In the genomic region with DNA sequence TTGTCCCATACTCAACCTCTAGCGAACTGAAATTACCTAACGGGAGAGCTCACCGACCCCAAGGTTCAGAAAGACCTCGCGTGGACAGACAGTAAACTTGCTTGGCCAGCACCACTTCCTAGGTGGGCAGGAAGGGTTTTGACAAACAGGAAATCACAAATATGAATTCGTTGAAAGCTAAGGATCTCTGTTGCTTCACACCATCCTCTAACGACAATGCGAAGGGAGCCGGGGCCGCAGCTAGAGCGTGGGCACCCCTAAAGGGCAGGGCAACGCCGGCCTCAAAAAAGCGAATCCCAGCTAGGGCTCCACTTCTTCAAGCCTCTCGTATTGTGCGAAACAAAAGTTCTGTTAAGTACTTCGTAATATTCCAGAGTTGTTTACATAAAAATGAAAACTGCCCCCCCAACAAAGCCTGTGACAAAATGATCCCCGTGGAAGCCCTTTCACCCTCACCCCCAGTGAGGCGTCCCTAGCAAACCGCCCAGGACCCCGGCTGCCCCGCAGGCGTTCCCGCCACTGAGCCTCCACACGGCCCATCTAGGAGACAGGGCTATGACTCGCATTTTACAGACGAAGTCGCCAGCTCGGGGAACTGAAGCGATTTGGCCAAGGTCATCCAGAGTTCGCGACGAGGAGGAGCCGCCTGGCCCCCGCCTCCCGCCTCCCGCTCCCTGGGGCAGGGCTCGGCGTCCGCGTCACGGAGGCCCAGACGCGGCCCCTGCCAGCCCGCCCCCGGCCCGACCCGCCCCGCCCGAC, we compare ENCODE assay signal across 8 cellular contexts. TPM values are rescaled to one million over a fixed set of nuclear protein-coding genes. Genes with fewer than 3 reads are reported as not detected.
DNase-seq lines count a peak whose midpoint lies in the region; ATAC-seq lines count a peak whose summit lies in the region.

No MANE protein-coding gene starts in this region.

- no peaks in the 10 kb centered on the region for H3K9me3 ChIP-seq in endocrine pancreas (ENCODE audit: control insufficient read depth, low read length)
- H3K9me3 ChIP-seq in mesodermal cell (ENCODE audit: control insufficient read depth, low read length), result no peaks in the 10 kb centered on the region

- WGBS in mesodermal cell (ENCODE audit: insufficient coverage in 2 of 2), 2 experiments, result 3% methylated on average over 26 to 38 of the region's 50 CpGs

- DNase-seq in AG08395 (ENCODE audit: low spot score) (peak; percentile 87), NCI-H69 (lab: John Stamatoyannopoulos, UW) (peak; percentile 73)
- peak; percentile 42 to 69 (median 52) for DNase-seq in activated CD8-positive, alpha-beta memory T cell treated with anti-CD3 and anti-CD28 coated beads for 48 hours (ENCODE audit: low read depth in 2 of 3, low spot score in 2 of 3)
- peak; percentile 61 for DNase-seq in stimulated activated CD8-positive, alpha-beta memory T cell treated with anti-CD3 and anti-CD28 coated beads, Interleukin-15, amount 100 ng/mL, for 24 hours (ENCODE audit: low read depth)

- peak overlapping the region; percentile 79 for H3K4me3 ChIP-seq in endocrine pancreas (ENCODE audit: control insufficient read depth, insufficient read depth, low read length)
- peak overlapping the region; percentile 75 for H3K4me3 ChIP-seq in mesodermal cell (ENCODE audit: extremely low read depth, insufficient read depth, low read length, poor library complexity, severe bottlenecking)

- H3K9ac ChIP-seq in endocrine pancreas (ENCODE audit: control insufficient read depth, insufficient read depth, low read length), result peak overlapping the region; percentile 82

- H3K27ac ChIP-seq in mesodermal cell (ENCODE audit: low read depth, low read length, severe bottlenecking), result peak overlapping the region; percentile 81

- peak; percentile 74 for ATAC-seq in GM18867 (IDR thresholded peaks at IDR 0.05; ENCODE audit: unreplicated experiment)
- ATAC-seq in HG03108 (IDR thresholded peaks at IDR 0.05; ENCODE audit: unreplicated experiment), result peak; percentile 74

- peaks cover 6% of the 10 kb centered on the region for H3K4me1 ChIP-seq in endocrine pancreas (ENCODE audit: control insufficient read depth, insufficient read depth, low read length)
- peaks cover 9% of the 10 kb centered on the region for H3K4me1 ChIP-seq in mesodermal cell (ENCODE audit: control insufficient read depth, insufficient read depth, low read length, poor library complexity, severe bottlenecking)

- H3K36me3 ChIP-seq in endocrine pancreas (ENCODE audit: control insufficient read depth, insufficient read depth, low read length), result no peaks in the 10 kb centered on the region
- H3K36me3 ChIP-seq in mesodermal cell (ENCODE audit: control insufficient read depth, insufficient read depth, low read length), result peaks cover 35% of the 10 kb centered on the region

- no peaks in the 10 kb centered on the region for H3K27me3 ChIP-seq in endocrine pancreas (ENCODE audit: control insufficient read depth, insufficient read depth, low read length)

RNA-seq across cellular contexts. Expression of gene KANSL3, which starts 0.5 kb away (rescaled TPM):
- 24.4 TPM for polyA plus RNA-seq in mesodermal cell (2013, experiment 1 of 2)
- polyA plus RNA-seq in mesodermal cell (2013, experiment 2 of 2), result 19.1 TPM

RNA-seq across cellular contexts. Expression of gene FER1L5, which starts 5.0 kb away (rescaled TPM):
- 0.07 TPM for polyA plus RNA-seq in mesodermal cell (2013, experiment 1 of 2)
- polyA plus RNA-seq in mesodermal cell (2013, experiment 2 of 2), result 0.15 TPM

Comparison
In these comparisons a context has a peak if more than half of its experiments do, and no peak if none do; other contexts are left out.
1. Peak in every context shown above with its lines: DNase-seq, ATAC-seq, H3K4me3 ChIP-seq and H3K27ac ChIP-seq.